Comparison of ENCODE assay signal across 8 cellular contexts in genomic region chr5:115366223-115366622, GRCh38.
DNase-seq lines count a peak whose midpoint lies in the region; ATAC-seq, FAIRE-seq and TF ChIP-seq lines count a peak whose summit lies in the region.
"Had no signal": no experiment of that assay in that cellular context is flagged by ENCODE, and none has a peak within 500 bp of the region (broad histone marks: within the 10 kb centered on the region; RNA-seq: fewer than 3 reads in every experiment).

No MANE protein-coding gene starts in this region.

- peak; percentile 43 for ATAC-seq in GM18868 (IDR thresholded peaks at IDR 0.05; ENCODE audit: unreplicated experiment)
- ATAC-seq in psoas muscle, result peak; percentile 96 to 97 (median 97)
- no peak for ATAC-seq in HG03139 (IDR thresholded peaks at IDR 0.05; ENCODE audit: unreplicated experiment)
- no peak for ATAC-seq in activated T-cell treated with anti-CD3 and anti-CD28 coated beads, Interleukin-2, amount 50 U/mL, for 4 hours
- ATAC-seq: Panc1 had no signal

- 9 to 24% (median 19%) methylated on average over 2 of the region's 2 CpGs for WGBS in psoas muscle, 3 donors

- H2AFZ ChIP-seq in fibroblast of lung (ENCODE audit: low read length), result no peak overlapping the region

- no peaks in the 10 kb centered on the region for H3K36me3 Mint-ChIP-seq in activated T-cell treated with anti-CD3 and anti-CD28 coated beads, Interleukin-2, amount 50 U/mL, for 4 hours (ENCODE audit: insufficient read depth)

- H3K79me2 ChIP-seq in fibroblast of lung (ENCODE audit: control insufficient read depth, insufficient read depth, low read length), result no peaks in the 10 kb centered on the region

- no peaks in the 10 kb centered on the region for H3K4me1 Mint-ChIP-seq in activated T-cell treated with anti-CD3 and anti-CD28 coated beads, Interleukin-2, amount 50 U/mL, for 4 hours (ENCODE audit: low read depth)

- H3K36me3 ChIP-seq in fibroblast of lung (ENCODE audit: control insufficient read depth, insufficient read depth, low read length) (no peaks in the 10 kb centered on the region), psoas muscle (ENCODE audit: insufficient read depth in 1 of 2, low read depth in 1 of 2) (no peaks in the 10 kb centered on the region)

- H3K4me3 ChIP-seq in fibroblast of lung (replicated peaks in 1 of 4; ENCODE audit: control extremely low read depth in 1 of 4, insufficient read depth in 1 of 4, low read depth in 3 of 4, low read length in 4 of 4), result no peak overlapping the region
- H3K4me3 ChIP-seq in psoas muscle, result no peak overlapping the region

- peak; percentile 75 for FAIRE-seq in RCC 7860 (lab: Jason Lieb, UNC)

- intact Hi-C loops in psoas muscle (cut with DNase I), result loop anchor here (2.0 to 10.0 kb wide), 2 partner anchors 51 to 177 kb away; no protein-coding TSS in a partner anchor

- H3K9me3 ChIP-seq in fibroblast of lung (ENCODE audit: control insufficient read depth, insufficient read depth, low read depth, low read length), result no peaks in the 10 kb centered on the region
- H3K9me3 ChIP-seq in psoas muscle, result no peaks in the 10 kb centered on the region

- no peak overlapping the region for H3K9ac ChIP-seq in fibroblast of lung (ENCODE audit: insufficient read depth, low read length)

- H3K9me3 Mint-ChIP-seq in activated T-cell treated with anti-CD3 and anti-CD28 coated beads, Interleukin-2, amount 50 U/mL, for 4 hours, result no peaks in the 10 kb centered on the region

- H4K20me1 ChIP-seq in fibroblast of lung (ENCODE audit: control insufficient read depth, extremely low read depth, insufficient read depth, low read length), result no peaks in the 10 kb centered on the region

- peak; percentile 90 for DNase-seq in RCC 7860 (ENCODE audit: low spot score)
- peak; percentile 71 to 99 for DNase-seq in fibroblast of lung (ENCODE audit: low read depth in 2 of 2)
- DNase-seq in psoas muscle, result peak; percentile 22 to 59
- no peak for DNase-seq in activated T-cell treated with anti-CD3 and anti-CD28 coated beads, Interleukin-2, amount 50 U/mL, for 4 hours
- no peak for DNase-seq in activated T-cell treated with anti-CD3 and anti-CD28 coated beads for 4 hours

- peak overlapping the region; percentile 27 for H3K4me2 ChIP-seq in fibroblast of lung (ENCODE audit: extremely low read depth, insufficient read depth, low read length)

- H3K27me3 Mint-ChIP-seq in activated T-cell treated with anti-CD3 and anti-CD28 coated beads, Interleukin-2, amount 50 U/mL, for 4 hours (ENCODE audit: low read depth), result peaks cover 4% of the 10 kb centered on the region

- TF ChIP-seq CTCF in fibroblast of lung (conservative IDR thresholded peaks at IDR 0.05 in 1 of 2, IDR thresholded peaks at IDR 0.05 in 1 of 2; ENCODE audit: low read depth in 1 of 2, low read length in 2 of 2) (no peak), psoas muscle (IDR thresholded peaks at IDR 0.05) (peak; percentile 6)

- H3K4me1 ChIP-seq in fibroblast of lung (ENCODE audit: control insufficient read depth, extremely low read depth, insufficient read depth, low read length) (peaks cover 8% of the 10 kb centered on the region), psoas muscle (peaks cover 9% of the 10 kb centered on the region)

- H3K27me3 ChIP-seq in fibroblast of lung (ENCODE audit: control insufficient read depth, insufficient read depth, low read length) (no peaks in the 10 kb centered on the region), psoas muscle (ENCODE audit: insufficient read depth in 3 of 3, low read length in 2 of 3) (no peaks in the 10 kb centered on the region)

- H3K4me3 Mint-ChIP-seq in activated T-cell treated with anti-CD3 and anti-CD28 coated beads, Interleukin-2, amount 50 U/mL, for 4 hours, result no peak overlapping the region

- H3K27ac ChIP-seq in fibroblast of lung (ENCODE audit: insufficient read depth, low read length) (peak overlapping the region; percentile 33), psoas muscle (peak overlapping the region; percentile 67)

Comparison
In these comparisons a context has a peak if more than half of its experiments do, and no peak if none do; other contexts are left out.
1. ATAC-seq: peak in GM18868 (single experiment) and psoas muscle (4 of 4); none in HG03139 (single experiment) and activated T-cell treated with anti-CD3 and anti-CD28 coated beads, Interleukin-2, amount 50 U/mL, for 4 hours (0 of 2).
2. DNase-seq: peak in RCC 7860 (single experiment), fibroblast of lung (2 of 2) and psoas muscle (2 of 2); none in activated T-cell treated with anti-CD3 and anti-CD28 coated beads, Interleukin-2, amount 50 U/mL, for 4 hours (single experiment) and activated T-cell treated with anti-CD3 and anti-CD28 coated beads for 4 hours (single experiment).